Comparison of ENCODE assay signal across 21 cellular contexts in genomic region chr3:104180906-104181305, GRCh38.
A peak's percentile ranks its signal among the peaks of the same experiment; 100 is the strongest.
DNase-seq lines count a peak whose midpoint lies in the region; ATAC-seq and TF ChIP-seq lines count a peak whose summit lies in the region.
"Had no signal": no experiment of that assay in that cellular context is flagged by ENCODE, and none has a peak within 500 bp of the region (broad histone marks: within the 10 kb centered on the region; RNA-seq: fewer than 3 reads in every experiment).

No MANE protein-coding gene starts in this region.

- H3K27ac ChIP-seq in HCT116 (ENCODE audit: low read depth, low read length), result no peak overlapping the region
- H3K27ac ChIP-seq: BLaER1 treated with 17β-estradiol and CSF1 and Interleukin-3, amounts not matched to agents 10 nM and 100 nM; Peyer's patch; SJCRH30 had no signal

- H3K4me2 ChIP-seq in HCT116 (ENCODE audit: low read length), result no peak overlapping the region
- H3K4me2 ChIP-seq: BLaER1 treated with 17β-estradiol and CSF1 and Interleukin-3, amounts not matched to agents 10 nM and 100 nM; GM23338 had no signal

- no peaks in the 10 kb centered on the region for H3K36me3 ChIP-seq in HCT116 (ENCODE audit: control insufficient read depth in 1 of 2, insufficient read depth in 2 of 2, low read length in 2 of 2)
- H3K36me3 ChIP-seq: BLaER1 treated with 17β-estradiol and CSF1 and Interleukin-3, amounts not matched to agents 10 nM and 100 nM; HAP-1; Peyer's patch; SJCRH30 had no signal

- TF ChIP-seq RAD21 in HCT116 (IDR thresholded peaks at IDR 0.05; ENCODE audit: low read depth), result no peak

- H3K9me3 ChIP-seq in HCT116 (ENCODE audit: control insufficient read depth in 1 of 2, insufficient read depth in 1 of 2, low read depth in 1 of 2, low read length in 2 of 2), result no peaks in the 10 kb centered on the region
- H3K9me3 ChIP-seq: BLaER1 treated with 17β-estradiol and CSF1 and Interleukin-3, amounts not matched to agents 10 nM and 100 nM; HAP-1; Peyer's patch; SJCRH30 had no signal

- DNase-seq in HCT116 (ENCODE audit: low read depth, low spot score) (no peak), choroid plexus epithelial cell (ENCODE audit: low read depth) (peak; percentile 64), fibroblast of villous mesenchyme (ENCODE audit: low read depth) (peak; percentile 6), Calu3 (no peak)
- no peak for DNase-seq in T-helper 2 cell treated with Interferon-gamma antibody and Interleukin-4, amounts not matched to agents 5 μg/mL and 100 μg/mL, for 36 hours (ENCODE audit: low spot score)
- DNase-seq: ACHN; CD8-positive, alpha-beta T cell; GDM1; Kasumi-1; NCI-H1694; NCI-H2081; NCI-H2171 treated with DMSO at 0.1 percent for 48 hours; NCI-H524 treated with DMSO at 0.1 percent for 48 hours; NCI-H82; Peyer's patch; SJCRH30 had no signal

- H2AFZ ChIP-seq in HCT116 (ENCODE audit: low read depth, low read length, poor library complexity, severe bottlenecking), result peak overlapping the region; percentile 75
- H2AFZ ChIP-seq: GM23338 had no signal

- H3K4me3 Mint-ChIP-seq in T-helper 2 cell treated with Interferon-gamma antibody and Interleukin-4, amounts not matched to agents 5 μg/mL and 100 μg/mL, for 36 hours, result no peak overlapping the region
- no peak overlapping the region for H3K4me3 Mint-ChIP-seq in Calu3 (ENCODE audit: low read depth, unreplicated experiment)
- H3K4me3 Mint-ChIP-seq: CD8-positive, alpha-beta T cell; GM23338 had no signal

- no peaks in the 10 kb centered on the region for H3K27me3 ChIP-seq in HCT116 (ENCODE audit: insufficient read depth, low read length)
- H3K27me3 ChIP-seq: BLaER1 treated with 17β-estradiol and CSF1 and Interleukin-3, amounts not matched to agents 10 nM and 100 nM; Peyer's patch; SJCRH30 had no signal

- no peaks in the 10 kb centered on the region for H3K27me3 Mint-ChIP-seq in T-helper 2 cell treated with Interferon-gamma antibody and Interleukin-4, amounts not matched to agents 5 μg/mL and 100 μg/mL, for 36 hours (ENCODE audit: low read depth)
- H3K27me3 Mint-ChIP-seq in Calu3 (ENCODE audit: unreplicated experiment), result no peaks in the 10 kb centered on the region

- no TSS peak for BruUV-seq in HCT116 (replicated peaks; lab: Mats Ljungman, UMichigan)
- BruUV-seq in Calu3 (replicated peaks; lab: Mats Ljungman, UMichigan), result no TSS peak

- no peaks in the 10 kb centered on the region for H3K9me2 ChIP-seq in HCT116 (ENCODE audit: insufficient read depth)

- H3K79me2 ChIP-seq in HCT116 (ENCODE audit: insufficient read depth, low read length), result no peaks in the 10 kb centered on the region

- no peaks in the 10 kb centered on the region for H3K36me3 Mint-ChIP-seq in T-helper 2 cell treated with Interferon-gamma antibody and Interleukin-4, amounts not matched to agents 5 μg/mL and 100 μg/mL, for 36 hours (ENCODE audit: low read depth)
- no peaks in the 10 kb centered on the region for H3K36me3 Mint-ChIP-seq in Calu3 (ENCODE audit: insufficient read depth, unreplicated experiment)
- H3K36me3 Mint-ChIP-seq: CD8-positive, alpha-beta T cell had no signal

- TF ChIP-seq CTCF in HCT116 (IDR thresholded peaks at IDR 0.05 in 2 of 3, conservative IDR thresholded peaks at IDR 0.05 in 1 of 3; ENCODE audit: borderline replicate concordance in 1 of 3, insufficient read depth in 1 of 3, low read depth in 2 of 3, low read length in 2 of 3) (no peak), choroid plexus epithelial cell (conservative IDR thresholded peaks at IDR 0.05; ENCODE audit: low read depth, low read length) (no peak), fibroblast of villous mesenchyme (IDR thresholded peaks at IDR 0.05; ENCODE audit: insufficient read depth, low read depth, low read length) (no peak), Calu3 (IDR thresholded peaks at IDR 0.05; ENCODE audit: unreplicated experiment) (no peak)

- POLR2A ChIA-PET in HCT116 (lab: Charles Lee), result no interaction called here

- no peak for TF ChIP-seq POLR2A in HCT116 (IDR thresholded peaks at IDR 0.05; ENCODE audit: borderline replicate concordance, extremely low read depth, insufficient read depth, insufficient read length)

- no peak overlapping the region for H3K27ac Mint-ChIP-seq in T-helper 2 cell treated with Interferon-gamma antibody and Interleukin-4, amounts not matched to agents 5 μg/mL and 100 μg/mL, for 36 hours
- H3K27ac Mint-ChIP-seq in Calu3 (ENCODE audit: unreplicated experiment), result no peak overlapping the region
- H3K27ac Mint-ChIP-seq: CD8-positive, alpha-beta T cell; GM23338 had no signal

- ATAC-seq in HCT116, result no peak
- ATAC-seq in GM18520 (IDR thresholded peaks at IDR 0.05; ENCODE audit: unreplicated experiment), result no peak
- ATAC-seq in GM18868 (IDR thresholded peaks at IDR 0.05; ENCODE audit: unreplicated experiment), result no peak
- ATAC-seq: CD8-positive, alpha-beta T cell; GM23338 had no signal

- no peak overlapping the region for H3K9ac ChIP-seq in HCT116 (ENCODE audit: low read length)
- H3K9ac ChIP-seq: BLaER1 treated with 17β-estradiol and CSF1 and Interleukin-3, amounts not matched to agents 10 nM and 100 nM had no signal

- H4K20me1 ChIP-seq in HCT116 (ENCODE audit: insufficient read depth), result no peaks in the 10 kb centered on the region
- H4K20me1 ChIP-seq: BLaER1 treated with 17β-estradiol and CSF1 and Interleukin-3, amounts not matched to agents 10 nM and 100 nM had no signal

- H3K4me1 Mint-ChIP-seq in T-helper 2 cell treated with Interferon-gamma antibody and Interleukin-4, amounts not matched to agents 5 μg/mL and 100 μg/mL, for 36 hours (ENCODE audit: low read depth), result no peaks in the 10 kb centered on the region
- H3K4me1 Mint-ChIP-seq in Calu3 (ENCODE audit: low read depth, unreplicated experiment), result no peaks in the 10 kb centered on the region

- H3K9me3 Mint-ChIP-seq in T-helper 2 cell treated with Interferon-gamma antibody and Interleukin-4, amounts not matched to agents 5 μg/mL and 100 μg/mL, for 36 hours, result no peaks in the 10 kb centered on the region
- no peaks in the 10 kb centered on the region for H3K9me3 Mint-ChIP-seq in Calu3 (ENCODE audit: low read depth, unreplicated experiment)
- H3K9me3 Mint-ChIP-seq: CD8-positive, alpha-beta T cell; GM23338 had no signal

- CTCF ChIA-PET in HCT116 (lab: Charles Lee) (no interaction called here), Calu3 (lab: Charles Lee) (no interaction called here)

- RAD21 ChIA-PET in HCT116 (lab: Charles Lee; ENCODE audit: low non-redundant PET in 1 of 2, low total read pairs in 2 of 2, uncharacterized antibody in 2 of 2, unreplicated experiment in 2 of 2), result no interaction called here

- no peaks in the 10 kb centered on the region for H3K4me1 ChIP-seq in HCT116 (ENCODE audit: control insufficient read depth in 1 of 2, insufficient read depth in 2 of 2, low read length in 2 of 2)
- H3K4me1 ChIP-seq: BLaER1 treated with 17β-estradiol and CSF1 and Interleukin-3, amounts not matched to agents 10 nM and 100 nM; HAP-1; Peyer's patch; SJCRH30 had no signal

- intact Hi-C loops in HCT116 (cut with micrococcal nuclease), result no loop called here
- intact Hi-C loops in Calu3 (cut with micrococcal nuclease; ENCODE audit: unreplicated experiment), result no loop called here

- H3K4me3 ChIP-seq in HCT116 (replicated peaks in 1 of 2; ENCODE audit: low read depth in 1 of 2, low read length in 2 of 2) (no peak overlapping the region), choroid plexus epithelial cell (ENCODE audit: low read depth, low read length) (no peak overlapping the region), fibroblast of villous mesenchyme (ENCODE audit: low read depth, low read length) (no peak overlapping the region)
- H3K4me3 ChIP-seq: BLaER1 treated with 17β-estradiol and CSF1 and Interleukin-3, amounts not matched to agents 10 nM and 100 nM; GM23338; HAP-1; Peyer's patch; SJCRH30 had no signal

TF ChIP-seq in HCT116, 20 proteins besides CTCF, POLR2A, EP300 and RAD21 (continues in another document):
- TF ChIP-seq SP1 (IDR thresholded peaks at IDR 0.05; ENCODE audit: low read depth) (no peak), SIN3A (IDR thresholded peaks at IDR 0.05; ENCODE audit: low read depth) (no peak), MAX (IDR thresholded peaks at IDR 0.05) (no peak), YY1 (IDR thresholded peaks at IDR 0.05; ENCODE audit: extremely low read depth, insufficient replicate concordance, low read depth, low read length) (no peak), FOSL1 (IDR thresholded peaks at IDR 0.05; ENCODE audit: low read depth) (no peak), ZFX (IDR thresholded peaks at IDR 0.05) (no peak), CBX3 (IDR thresholded peaks at IDR 0.05; ENCODE audit: low read depth) (no peak), REST (IDR thresholded peaks at IDR 0.05; ENCODE audit: low read depth) (no peak), JUND (IDR thresholded peaks at IDR 0.05) (no peak), TCF7L2 (IDR thresholded peaks at IDR 0.05; ENCODE audit: borderline replicate concordance, extremely low read depth, insufficient read depth, insufficient read length) (no peak)

Comparison
In these comparisons a context has a peak if more than half of its experiments do, and no peak if none do; other contexts are left out.
1. DNase-seq: peak in choroid plexus epithelial cell (single experiment) and fibroblast of villous mesenchyme (single experiment); none in HCT116 (single experiment), T-helper 2 cell treated with Interferon-gamma antibody and Interleukin-4, amounts not matched to agents 5 μg/mL and 100 μg/mL, for 36 hours (single experiment) and Calu3 (single experiment).